ENCODE assay signal across 30 cellular contexts in genomic region chr6:105310947-105311346, GRCh38.
"Had no signal": no experiment of that assay in that cellular context is flagged by ENCODE, and none has a peak within 500 bp of the region (broad histone marks: within the 10 kb centered on the region; RNA-seq: fewer than 3 reads in every experiment).

No MANE protein-coding gene starts in this region.

- H3K27ac ChIP-seq: ascending aorta, breast epithelium, cardiac muscle cell, coronary artery, dorsolateral prefrontal cortex, gastrocnemius medialis, WERI-Rb-1 had no signal

- H3K4me3 ChIP-seq: ascending aorta, breast epithelium, cardiac muscle cell, coronary artery, dorsolateral prefrontal cortex, gastrocnemius medialis had no signal

- ATAC-seq: activated CD4-positive, CD25-positive, alpha-beta regulatory T cell treated with anti-CD3 and anti-CD28 coated beads, Interleukin-2, amount 50 U/mL, for 24 hours; activated CD8-positive, alpha-beta memory T cell treated with anti-CD3 and anti-CD28 coated beads, Interleukin-2, amount 10 ng/mL, durations not matched to agents 7 days and 5 days; activated CD8-positive, alpha-beta T cell treated with anti-CD3 and anti-CD28 coated beads for 36 hours; activated naive CD4-positive, alpha-beta T cell treated with anti-CD3 and anti-CD28 coated beads, Interleukin-2, amount 50 U/mL, for 72 hours; gastrocnemius medialis; T-helper 17 cell had no signal

- DNase-seq: activated B cell treated with CpG ODN at 0.5 μM for 24 hours; activated CD4-positive, alpha-beta T cell treated with anti-CD3 and anti-CD28 coated beads for 48 hours; activated CD4-positive, alpha-beta T cell treated with anti-CD3 and anti-CD28 coated beads, Interleukin-2, amount 50 U/mL, for 1 hour; activated CD4-positive, alpha-beta T cell treated with anti-CD3 and anti-CD28 coated beads, Interleukin-2, amount 50 U/mL, for 48 hours; activated CD8-positive, alpha-beta memory T cell treated with anti-CD3 and anti-CD28 coated beads, Interleukin-2, amount 10 ng/mL, durations not matched to agents 7 days and 5 days; activated CD8-positive, alpha-beta memory T cell treated with anti-CD3 and anti-CD28 coated beads, Interleukin-2, amount 50 U/mL, for 4 hours; activated CD8-positive, alpha-beta T cell treated with anti-CD3 and anti-CD28 coated beads for 36 hours; activated effector memory CD4-positive, alpha-beta T cell treated with anti-CD3 and anti-CD28 coated beads, Interleukin-2, amount 50 U/mL, for 16 hours; activated naive CD4-positive, alpha-beta T cell treated with anti-CD3 and anti-CD28 coated beads, Interleukin-2, amount 10 ng/mL, durations not matched to agents 7 days and 5 days; activated naive CD8-positive, alpha-beta T cell treated with anti-CD3 and anti-CD28 coated beads, Interleukin-2, amount 10 ng/mL, durations not matched to agents 7 days and 5 days; activated T-cell treated with anti-CD3 and anti-CD28 coated beads, Interleukin-2, amount 50 U/mL, for 1 hour; activated T-cell treated with anti-CD3 and anti-CD28 coated beads, Interleukin-2, amount 50 U/mL, for 48 hours; central memory CD4-positive, alpha-beta T cell; cerebellar nuclear complex; dorsolateral prefrontal cortex; effector memory CD4-positive, alpha-beta T cell; endodermal cell; foreskin fibroblast; gastrocnemius medialis; glutamatergic neuron; T-helper 1 cell; T-helper 17 cell; T1000; WERI-Rb-1 had no signal

- H3K4me1 ChIP-seq: ascending aorta, breast epithelium had no signal

- H3K36me3 ChIP-seq: breast epithelium, cardiac muscle cell, WERI-Rb-1 had no signal

- H3K27me3 ChIP-seq: ascending aorta, breast epithelium, cardiac muscle cell, dorsolateral prefrontal cortex, gastrocnemius medialis had no signal

- H3K9me3 ChIP-seq: ascending aorta, breast epithelium, gastrocnemius medialis had no signal
